In the genomic region with DNA sequence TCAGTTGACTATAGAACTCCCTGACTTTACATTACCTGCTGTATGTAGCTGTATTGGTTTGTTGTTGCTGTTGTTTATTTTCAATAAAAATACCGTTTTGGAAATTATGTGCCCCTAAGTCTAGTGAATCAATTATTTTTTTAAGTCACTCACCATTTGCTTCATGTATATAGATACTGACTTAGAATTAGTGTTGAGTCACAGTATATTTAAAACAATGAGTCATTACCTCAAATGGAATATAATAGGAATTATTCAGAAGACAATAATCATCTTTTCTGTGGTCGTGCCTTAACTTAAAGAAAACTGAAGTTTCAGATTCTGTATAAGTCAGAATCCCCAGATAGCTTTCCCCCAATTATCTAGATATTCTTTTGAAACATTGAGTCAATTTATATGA, we compare ENCODE assay signal across 1 cellular context.
TF ChIP-seq lines count a peak whose summit lies in the region.

No MANE protein-coding gene starts in this region.

TF ChIP-seq in endothelial cell of umbilical vein, 7 proteins besides CTCF, POLR2A, EP300 and RAD21:
- TF ChIP-seq EZH2 (IDR thresholded peaks at IDR 0.05; ENCODE audit: borderline replicate concordance, low read depth, low read length, severe bottlenecking) (no peak), JUN (IDR thresholded peaks at IDR 0.05; ENCODE audit: borderline replicate concordance, insufficient read depth, insufficient read length, low read depth) (peak; percentile 46), FOS (IDR thresholded peaks at IDR 0.05; ENCODE audit: borderline replicate concordance, insufficient read depth, low read length) (peak; percentile 72)
TF ChIP-seq in endothelial cell of umbilical vein: peak in this region for 2.
